29 cellular contexts compared by ENCODE assay signal in the genomic region with DNA sequence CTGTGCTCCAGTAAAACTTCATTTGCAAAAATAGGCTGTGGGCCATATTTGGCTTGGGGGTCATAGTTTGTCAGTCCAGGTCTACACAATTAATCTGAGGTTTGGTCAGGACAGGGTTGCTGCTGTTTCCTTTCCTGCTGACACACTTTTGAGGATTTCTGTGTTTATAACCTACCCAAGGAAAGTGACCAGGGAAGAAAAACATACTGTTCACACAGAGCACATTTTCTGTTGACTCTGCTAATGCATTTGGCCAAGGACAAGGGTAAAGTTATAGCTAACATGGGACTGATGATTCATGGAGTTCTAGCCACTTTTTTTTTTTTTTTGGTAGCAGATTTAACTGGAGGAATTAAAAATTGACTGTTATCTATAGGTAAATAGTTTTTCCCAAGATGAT. TPM values are rescaled to one million over a fixed set of nuclear protein-coding genes. Genes with fewer than 3 reads are reported as not detected.
DNase-seq lines count a peak whose midpoint lies in the region; ATAC-seq, FAIRE-seq and TF ChIP-seq lines count a peak whose summit lies in the region.
"Had no signal": no experiment of that assay in that cellular context is flagged by ENCODE, and none has a peak within 500 bp of the region (broad histone marks: within the 10 kb centered on the region; RNA-seq: fewer than 3 reads in every experiment).

No MANE protein-coding gene starts in this region.

- no peaks in the 10 kb centered on the region for H3K27me3 ChIP-seq in small intestine (ENCODE audit: control insufficient read depth in 2 of 2, insufficient read depth in 2 of 2, low read length in 2 of 2)
- H3K27me3 ChIP-seq: ascending aorta had no signal

- CTCF ChIA-PET in activated B cell treated with CpG ODN at 0.5 μM for 24 hours (lab: Charles Lee): no interaction called here

- no peaks in the 10 kb centered on the region for H3K9me3 ChIP-seq in small intestine (ENCODE audit: control insufficient read depth, low read depth)
- H3K9me3 ChIP-seq: ascending aorta, heart left ventricle, thoracic aorta had no signal

- H3K27me3 Mint-ChIP-seq in activated B cell treated with CpG ODN at 0.5 μM for 24 hours: no peaks in the 10 kb centered on the region

- H3K4me1 ChIP-seq in small intestine (ENCODE audit: control insufficient read depth in 2 of 2, insufficient read depth in 1 of 2, low read depth in 1 of 2, low read length in 1 of 2): no peaks in the 10 kb centered on the region
- H3K4me1 ChIP-seq: ascending aorta, heart left ventricle had no signal

- ATAC-seq in activated B cell treated with CpG ODN at 0.5 μM for 24 hours (ENCODE audit: low read depth) (no peak), sciatic nerve (peak; percentile 36), HG03025 (IDR thresholded peaks at IDR 0.05; ENCODE audit: low FRiP score, unreplicated experiment) (no peak)
- ATAC-seq: activated naive CD4-positive, alpha-beta T cell treated with anti-CD3 and anti-CD28 coated beads, Interleukin-2, amount 50 U/mL, for 72 hours; heart left ventricle; left lobe of liver; WTC11 had no signal

- H3K36me3 Mint-ChIP-seq in activated B cell treated with CpG ODN at 0.5 μM for 24 hours (ENCODE audit: low read depth): no peaks in the 10 kb centered on the region
- H3K36me3 Mint-ChIP-seq: activated naive CD4-positive, alpha-beta T cell treated with anti-CD3 and anti-CD28 coated beads, Interleukin-2, amount 50 U/mL, for 72 hours; CD4-positive, CD25-positive, alpha-beta regulatory T cell; naive B cell; WTC11 had no signal

- DNase-seq in Daoy (ENCODE audit: low read depth) (peak; percentile 4), activated B cell treated with CpG ODN at 0.5 μM for 24 hours (no peak), sciatic nerve (ENCODE audit: low spot score) (no peak), erythroblast (lab: John Stamatoyannopoulos, UW) (no peak), small intestine (no peak)
- DNase-seq in activated CD4-positive, CD25-positive, alpha-beta regulatory T cell (lab: John Stamatoyannopoulos, UW): no peak
- DNase-seq: activated CD4-positive, alpha-beta T cell treated with anti-CD3 and anti-CD28 coated beads, Interleukin-2, amount 50 U/mL, for 48 hours; activated CD8-positive, alpha-beta memory T cell treated with anti-CD3 and anti-CD28 coated beads, Interleukin-2, amount 50 U/mL, for 48 hours; CD4-positive, CD25-positive, alpha-beta regulatory T cell; H9; heart left ventricle; naive B cell; NCI-H1105 treated with DMSO at 0.1 percent for 48 hours; NCI-H2029 treated with DMSO at 0.1 percent for 48 hours; NCI-H345; retina; stimulated activated CD4-positive, alpha-beta T cell treated with anti-CD3 and anti-CD28 coated beads, Interleukin-12 subunit alpha, Interleukin-12 subunit beta, amount 100 ng/mL, for 4 hours; stimulated activated CD4-positive, alpha-beta T cell treated with anti-CD3 and anti-CD28 coated beads, Interleukin-4, amount 100 ng/mL, for 24 hours; stimulated activated naive CD4-positive, alpha-beta T cell had no signal

- POLR2A ChIA-PET in activated B cell treated with CpG ODN at 0.5 μM for 24 hours (lab: Charles Lee): no interaction called here

- TF ChIP-seq CTCF in activated B cell treated with CpG ODN at 0.5 μM for 24 hours (IDR thresholded peaks at IDR 0.05): no peak

- FAIRE-seq in islet of Langerhans (lab: Jason Lieb, UNC) (peak; percentile 65), small intestine (lab: Jason Lieb, UNC) (no peak)

- peaks cover 14% of the 10 kb centered on the region for H3K4me1 Mint-ChIP-seq in activated B cell treated with CpG ODN at 0.5 μM for 24 hours
- H3K4me1 Mint-ChIP-seq: CD4-positive, CD25-positive, alpha-beta regulatory T cell; H9; WTC11 had no signal

- no peak overlapping the region for H3K27ac ChIP-seq in small intestine (ENCODE audit: low read depth in 1 of 2, low read length in 1 of 2)
- H3K27ac ChIP-seq: ascending aorta, heart left ventricle, HL-60, thoracic aorta had no signal

- H3K4me3 ChIP-seq in small intestine (ENCODE audit: low read depth in 1 of 2, low read length in 2 of 2): no peak overlapping the region
- H3K4me3 ChIP-seq: ascending aorta, heart left ventricle, thoracic aorta had no signal

- no peak for TF ChIP-seq POLR2A in erythroblast (IDR thresholded peaks at IDR 0.05; ENCODE audit: low read length)

- no peaks in the 10 kb centered on the region for H3K36me3 ChIP-seq in small intestine (ENCODE audit: control insufficient read depth in 2 of 2, insufficient read depth in 2 of 2, low read length in 2 of 2)
- H3K36me3 ChIP-seq: ascending aorta, heart left ventricle, thoracic aorta had no signal

- no peak overlapping the region for H3K4me3 Mint-ChIP-seq in activated B cell treated with CpG ODN at 0.5 μM for 24 hours
- H3K4me3 Mint-ChIP-seq: CD4-positive, CD25-positive, alpha-beta regulatory T cell; H9; T-helper 2 cell treated with Interferon-gamma antibody and Interleukin-4, amounts not matched to agents 5 μg/mL and 100 μg/mL, for 36 hours; WTC11 had no signal

- intact Hi-C loops in activated B cell treated with CpG ODN at 0.5 μM for 24 hours (cut with micrococcal nuclease): no loop called here
- intact Hi-C loops in sciatic nerve (cut with DNase I): no loop called here

- H3K27ac Mint-ChIP-seq in activated B cell treated with CpG ODN at 0.5 μM for 24 hours: peak overlapping the region; percentile 81
- H3K27ac Mint-ChIP-seq: activated naive CD4-positive, alpha-beta T cell treated with anti-CD3 and anti-CD28 coated beads, Interleukin-2, amount 50 U/mL, for 72 hours; activated T-helper 2 cell treated with anti-CD3 and anti-CD28 coated beads, Interferon-gamma antibody, Interleukin-2, Interleukin-4, amounts not matched to agents 10 μg/mL and 5 μg/mL and 100 μg/mL, durations not matched to agents 14 hours and 24 hours and 36 hours; CD4-positive, CD25-positive, alpha-beta regulatory T cell; H9; T-helper 2 cell treated with Interferon-gamma antibody and Interleukin-4, amounts not matched to agents 5 μg/mL and 100 μg/mL, for 36 hours; WTC11 had no signal

- H3K9me3 Mint-ChIP-seq in activated B cell treated with CpG ODN at 0.5 μM for 24 hours: no peaks in the 10 kb centered on the region
- H3K9me3 Mint-ChIP-seq: activated naive CD4-positive, alpha-beta T cell treated with anti-CD3 and anti-CD28 coated beads, Interleukin-2, amount 50 U/mL, for 72 hours; activated T-helper 2 cell treated with anti-CD3 and anti-CD28 coated beads, Interferon-gamma antibody, Interleukin-2, Interleukin-4, amounts not matched to agents 10 μg/mL and 5 μg/mL and 100 μg/mL, durations not matched to agents 14 hours and 24 hours and 36 hours; CD4-positive, CD25-positive, alpha-beta regulatory T cell; naive B cell; T-helper 2 cell treated with Interferon-gamma antibody and Interleukin-4, amounts not matched to agents 5 μg/mL and 100 μg/mL, for 36 hours; WTC11 had no signal

RNA-seq across cellular contexts. Expression of a gene that starts 43.9 kb away (rescaled TPM):
- 3.1 and 6.9 TPM in 2 replicates for total RNA-seq in Daoy (2014; rRNA removed; shearing (Covaris generic))
- 19.3 and 19.9 TPM in 2 replicates for total RNA-seq in activated B cell treated with CpG ODN at 0.5 μM for 24 hours
- total RNA-seq in sciatic nerve: 33.6 TPM
- 10 to 100 TPM in 1 of 3 donors, 1 to 10 TPM in 2; 3.5 to 13.0 (median 8.1) TPM for polyA plus RNA-seq in small intestine
